8 cellular contexts compared by ENCODE assay signal in the genomic region with DNA sequence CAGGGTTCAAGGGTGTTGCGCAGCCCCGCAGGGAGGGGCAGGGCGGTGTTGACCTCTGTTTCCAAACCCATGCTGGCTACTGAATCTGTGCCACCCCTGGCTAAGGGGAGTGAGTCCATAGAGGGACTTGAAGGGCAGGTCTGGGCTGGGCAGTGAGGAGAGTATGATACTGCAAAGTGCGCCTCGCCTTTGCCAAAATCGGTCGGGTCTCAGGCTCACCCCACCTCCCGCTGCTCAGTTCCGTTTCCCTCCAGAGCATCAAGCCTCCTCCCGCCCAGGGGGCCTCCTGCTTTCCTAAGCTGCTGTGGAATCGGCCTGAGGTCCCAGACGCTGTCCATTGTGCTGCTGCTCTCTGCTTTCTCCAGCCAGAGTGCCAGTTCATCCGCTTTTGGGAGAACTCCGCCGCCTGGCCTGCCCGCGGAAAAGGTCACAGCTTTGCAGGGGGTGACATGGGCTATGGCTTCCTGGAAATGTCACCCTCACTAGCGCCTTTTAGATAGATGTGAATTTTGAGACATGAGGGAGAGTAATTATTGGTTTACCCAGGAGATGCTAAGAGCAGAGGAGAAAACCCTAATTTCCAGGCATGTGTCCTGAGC.
DNase-seq lines count a peak whose midpoint lies in the region; ATAC-seq and TF ChIP-seq lines count a peak whose summit lies in the region.

No MANE protein-coding gene starts in this region.

- H3K4me3 Mint-ChIP-seq in T-helper 1 cell treated with Interleukin-12 subunit alpha and Interleukin-12 subunit beta and Interleukin-4 antibody, amounts not matched to agents 30 μg/mL and 1 μg/mL, for 36 hours, result peak overlapping the region; percentile 98
- H3K4me3 Mint-ChIP-seq in naive B cell, result peak overlapping the region; percentile 87 to 99 (median 95)

- ATAC-seq in HG02981 (IDR thresholded peaks at IDR 0.05; ENCODE audit: unreplicated experiment), result peak; percentile 5
- ATAC-seq in naive B cell (ENCODE audit: low read depth in 2 of 2), result no peak
- ATAC-seq in HG02870 (IDR thresholded peaks at IDR 0.05; ENCODE audit: unreplicated experiment), result no peak

- peaks cover 18% of the 10 kb centered on the region for H3K4me1 Mint-ChIP-seq in T-helper 1 cell treated with Interleukin-12 subunit alpha and Interleukin-12 subunit beta and Interleukin-4 antibody, amounts not matched to agents 30 μg/mL and 1 μg/mL, for 36 hours (ENCODE audit: low read depth)
- H3K4me1 Mint-ChIP-seq in naive B cell, result peaks cover 23 to 40% (median 23%) of the 10 kb centered on the region in 3 donors

- H3K36me3 Mint-ChIP-seq in T-helper 1 cell treated with Interleukin-12 subunit alpha and Interleukin-12 subunit beta and Interleukin-4 antibody, amounts not matched to agents 30 μg/mL and 1 μg/mL, for 36 hours (ENCODE audit: low read depth), result peaks cover 17% of the 10 kb centered on the region
- no peaks in the 10 kb centered on the region for H3K36me3 Mint-ChIP-seq in naive B cell

- H3K27ac Mint-ChIP-seq in T-helper 1 cell treated with Interleukin-12 subunit alpha and Interleukin-12 subunit beta and Interleukin-4 antibody, amounts not matched to agents 30 μg/mL and 1 μg/mL, for 36 hours, result peak overlapping the region; percentile 95
- peak overlapping the region in 3 of 6 donors; percentile 88 to 92 (median 89) for H3K27ac Mint-ChIP-seq in naive B cell

- H3K27me3 Mint-ChIP-seq in T-helper 1 cell treated with Interleukin-12 subunit alpha and Interleukin-12 subunit beta and Interleukin-4 antibody, amounts not matched to agents 30 μg/mL and 1 μg/mL, for 36 hours (ENCODE audit: low read depth), result no peaks in the 10 kb centered on the region
- H3K27me3 Mint-ChIP-seq in naive B cell, result no peaks in the 10 kb centered on the region

- no peaks in the 10 kb centered on the region for H3K9me3 Mint-ChIP-seq in T-helper 1 cell treated with Interleukin-12 subunit alpha and Interleukin-12 subunit beta and Interleukin-4 antibody, amounts not matched to agents 30 μg/mL and 1 μg/mL, for 36 hours
- H3K9me3 Mint-ChIP-seq in naive B cell, result no peaks in the 10 kb centered on the region

- peak; percentile 8 for DNase-seq in DMS79 treated with DMSO at 0.1 percent for 48 hours (lab: John Stamatoyannopoulos, UW)
- no peak for DNase-seq in DMS79 (lab: John Stamatoyannopoulos, UW)
- DNase-seq in erythroblast (lab: John Stamatoyannopoulos, UW), result peak; percentile 59 to 64
- DNase-seq in naive B cell, result no peak
- no peak for DNase-seq in stimulated activated CD4-positive, alpha-beta T cell treated with anti-CD3 and anti-CD28 coated beads, Interleukin-15, amount 100 ng/mL, for 24 hours

- no peak for TF ChIP-seq POLR2A in erythroblast (IDR thresholded peaks at IDR 0.05; ENCODE audit: low read length)

Comparison
In these comparisons a context has a peak if more than half of its experiments do, and no peak if none do; other contexts are left out.
1. DNase-seq: peak in DMS79 treated with DMSO at 0.1 percent for 48 hours (single experiment) and erythroblast (2 of 2); none in DMS79 (single experiment), naive B cell (single experiment) and stimulated activated CD4-positive, alpha-beta T cell treated with anti-CD3 and anti-CD28 coated beads, Interleukin-15, amount 100 ng/mL, for 24 hours (single experiment).